Comparison of ENCODE assay signal across 15 cellular contexts in the genomic region with DNA sequence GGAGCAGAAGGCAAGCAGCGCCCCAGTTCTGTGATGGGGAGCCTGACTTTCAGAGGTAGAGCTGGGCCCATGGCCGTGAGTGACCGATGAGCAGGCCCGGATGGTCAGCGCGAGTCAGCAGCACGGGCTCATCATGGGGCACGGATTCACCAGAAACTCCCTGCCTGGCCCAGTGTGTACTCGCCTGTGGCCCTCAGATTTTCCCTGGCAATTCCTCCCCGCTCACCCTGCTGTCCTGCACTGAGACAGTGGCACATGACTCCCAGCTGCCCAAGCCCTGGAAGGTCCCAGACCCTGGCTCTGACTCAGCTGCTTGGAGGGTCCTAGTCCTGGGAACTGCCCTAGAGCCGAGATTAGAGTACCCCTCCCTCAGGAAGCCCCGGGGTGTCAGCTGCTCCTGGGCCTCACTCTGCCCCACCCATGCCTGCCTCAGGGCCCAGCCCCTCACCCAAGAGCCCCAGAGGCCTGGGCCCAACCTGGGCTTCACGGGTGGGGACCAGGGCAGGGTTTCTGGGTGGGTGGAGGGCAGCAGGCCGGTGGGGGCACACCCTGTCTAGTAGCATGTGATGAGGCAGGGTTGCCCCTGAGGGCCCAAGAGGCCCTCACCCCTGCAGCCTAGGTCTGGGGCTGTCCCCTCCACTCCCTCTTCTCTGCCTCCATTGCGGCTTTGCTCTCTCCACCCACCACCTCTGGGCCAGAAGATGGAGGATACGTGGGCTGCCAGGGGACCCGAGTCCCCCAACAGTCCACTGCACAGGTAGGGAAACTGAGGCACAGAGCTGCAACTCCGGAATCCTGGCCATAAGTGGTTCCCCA. TPM values are rescaled to one million over a fixed set of nuclear protein-coding genes. Genes with fewer than 3 reads are reported as not detected.
DNase-seq lines count a peak whose midpoint lies in the region; TF ChIP-seq lines count a peak whose summit lies in the region.
"Had no signal": no experiment of that assay in that cellular context is flagged by ENCODE, and none has a peak within 500 bp of the region (broad histone marks: within the 10 kb centered on the region; RNA-seq: fewer than 3 reads in every experiment).

No MANE protein-coding gene starts in this region.

- H3K9me3 ChIP-seq in HEK293 (ENCODE audit: control insufficient read depth, insufficient read depth, low read depth, low read length) = no peaks in the 10 kb centered on the region
- no peaks in the 10 kb centered on the region for H3K9me3 ChIP-seq in ascending aorta
- H3K9me3 ChIP-seq in left ventricle myocardium inferior (replicated peaks) = no peaks in the 10 kb centered on the region
- H3K9me3 ChIP-seq in skeletal muscle tissue (ENCODE audit: control insufficient read depth in 3 of 3, low read length in 3 of 3) = no peaks in the 10 kb centered on the region
- H3K9me3 ChIP-seq in BE2C = no peaks in the 10 kb centered on the region
- H3K9me3 ChIP-seq: ovary had no signal

- CTCF ChIA-PET in HEK293 (lab: Yijun Ruan, JAX) = interaction anchor here (0.6 kb wide), 1 partner anchor 369 kb away, joined by 3 read pairs; no protein-coding TSS in a partner anchor
- CTCF ChIA-PET in activated CD4-positive, alpha-beta memory T cell treated with anti-CD3 and anti-CD28 coated beads, Interleukin-2, amount 10 ng/mL, durations not matched to agents 7 days and 5 days (lab: Charles Lee) = interaction anchor here (1.8 kb wide), 1 partner anchor 19 kb away, joined by 6 read pairs; no protein-coding TSS in a partner anchor

- H3K4me1 Mint-ChIP-seq in activated CD4-positive, alpha-beta memory T cell treated with anti-CD3 and anti-CD28 coated beads, Interleukin-2, amount 10 ng/mL, durations not matched to agents 7 days and 5 days = no peaks in the 10 kb centered on the region

- TF ChIP-seq CTCF in HEK293 (tag by site-specific recombination; IDR thresholded peaks at IDR 0.05) = no peak
- no peak for TF ChIP-seq CTCF in ascending aorta (IDR thresholded peaks at IDR 0.05)
- TF ChIP-seq CTCF in left ventricle myocardium inferior (IDR thresholded peaks at IDR 0.05; ENCODE audit: borderline replicate concordance) = no peak
- no peak for TF ChIP-seq CTCF in BE2C (IDR thresholded peaks at IDR 0.05; ENCODE audit: low read depth, low read length)

- DNase-seq in ascending aorta (ENCODE audit: low spot score in 2 of 2) (no peak), left ventricle myocardium inferior (no peak), BE2C (no peak), superior temporal gyrus (ENCODE audit: extremely low spot score) (no peak), UCSD-AML1 (lab: John Stamatoyannopoulos, UW; ENCODE audit: unreplicated experiment) (no peak)
- no peak for DNase-seq in activated CD4-positive, alpha-beta memory T cell treated with anti-CD3 and anti-CD28 coated beads, Interleukin-2, amount 10 ng/mL, durations not matched to agents 7 days and 5 days
- DNase-seq: activated naive CD4-positive, alpha-beta T cell treated with Interleukin-2 at 50 U/mL for 16 hours; C1 segment of cervical spinal cord; GDM1; NCI-H2081 treated with DMSO at 0.1 percent for 48 hours; SHP77 had no signal

- H3K4me3 Mint-ChIP-seq in activated CD4-positive, alpha-beta memory T cell treated with anti-CD3 and anti-CD28 coated beads, Interleukin-2, amount 10 ng/mL, durations not matched to agents 7 days and 5 days = no peak overlapping the region

- 0 out of 2 replicates have a peak, but pooled peaks cover 5% of the 10 kb centered on the region for H3K4me1 ChIP-seq in HEK293 (ENCODE audit: control insufficient read depth, insufficient read depth, low read length)
- peaks cover 33% of the 10 kb centered on the region in 2 donors for H3K4me1 ChIP-seq in ascending aorta
- peaks cover 45% of the 10 kb centered on the region for H3K4me1 ChIP-seq in left ventricle myocardium inferior
- peaks cover 36 to 46% (median 42%) of the 10 kb centered on the region in 3 donors for H3K4me1 ChIP-seq in skeletal muscle tissue (ENCODE audit: control insufficient read depth in 3 of 3, insufficient read depth in 3 of 3, low read length in 3 of 3)
- peaks cover 7% of the 10 kb centered on the region for H3K4me1 ChIP-seq in BE2C

- no peak overlapping the region for H3K4me3 ChIP-seq in HEK293 (ENCODE audit: low read depth, low read length)
- no peak overlapping the region for H3K4me3 ChIP-seq in ascending aorta
- H3K4me3 ChIP-seq in left ventricle myocardium inferior = no peak overlapping the region
- H3K4me3 ChIP-seq in skeletal muscle tissue (ENCODE audit: low read length in 3 of 3) = no peak overlapping the region
- H3K4me3 ChIP-seq in BE2C (ENCODE audit: low read depth, low read length) = no peak overlapping the region
- H3K4me3 ChIP-seq: ovary had no signal

- peak overlapping the region in 1 of 3 donors; percentile 33 for H3K9ac ChIP-seq in skeletal muscle tissue (ENCODE audit: low read depth in 1 of 3, low read length in 3 of 3)

- H3K27ac Mint-ChIP-seq in activated CD4-positive, alpha-beta memory T cell treated with anti-CD3 and anti-CD28 coated beads, Interleukin-2, amount 10 ng/mL, durations not matched to agents 7 days and 5 days = no peak overlapping the region

- H3K27me3 ChIP-seq in ascending aorta (no peaks in the 10 kb centered on the region), left ventricle myocardium inferior (ENCODE audit: low read depth) (no peaks in the 10 kb centered on the region), skeletal muscle tissue (ENCODE audit: control insufficient read depth in 3 of 3, insufficient read depth in 3 of 3, low read length in 3 of 3) (no peaks in the 10 kb centered on the region), BE2C (no peaks in the 10 kb centered on the region)
- H3K27me3 ChIP-seq: ovary had no signal

- H3K36me3 ChIP-seq in HEK293 (ENCODE audit: control insufficient read depth in 2 of 2, insufficient read depth in 1 of 2, low read length in 2 of 2) = peaks cover 0 to 9% of the 10 kb centered on the region in 2 experiments; a peak in 1 of 3 replicates
- peaks cover 9 to 19% of the 10 kb centered on the region in 2 donors for H3K36me3 ChIP-seq in ascending aorta
- H3K36me3 ChIP-seq in left ventricle myocardium inferior = peaks cover 23% of the 10 kb centered on the region
- H3K36me3 ChIP-seq in skeletal muscle tissue (ENCODE audit: control insufficient read depth in 3 of 3, insufficient read depth in 3 of 3, low read length in 3 of 3) = peaks cover 4 to 11% (median 8%) of the 10 kb centered on the region in 3 donors
- H3K36me3 ChIP-seq in BE2C = peaks cover 36% of the 10 kb centered on the region
- H3K36me3 ChIP-seq: ovary had no signal

- no peak overlapping the region for H3K27ac ChIP-seq in HEK293 (ENCODE audit: extremely low read depth, low read depth, low read length)
- H3K27ac ChIP-seq in ascending aorta = peak overlapping the region; percentile 57 to 83
- H3K27ac ChIP-seq in left ventricle myocardium inferior (replicated peaks) = peak overlapping the region; percentile 84
- H3K27ac ChIP-seq in skeletal muscle tissue (ENCODE audit: low read depth, low read length) = peak overlapping the region; percentile 84
- H3K27ac ChIP-seq: HL-60 had no signal

- no peaks in the 10 kb centered on the region for H3K36me3 Mint-ChIP-seq in activated CD4-positive, alpha-beta memory T cell treated with anti-CD3 and anti-CD28 coated beads, Interleukin-2, amount 10 ng/mL, durations not matched to agents 7 days and 5 days (ENCODE audit: low read depth)

- intact Hi-C loops in ascending aorta (cut with DNase I) = no loop called here
- intact Hi-C loops in left ventricle myocardium inferior (cut with micrococcal nuclease) = no loop called here

- H3K27me3 Mint-ChIP-seq in activated CD4-positive, alpha-beta memory T cell treated with anti-CD3 and anti-CD28 coated beads, Interleukin-2, amount 10 ng/mL, durations not matched to agents 7 days and 5 days = no peaks in the 10 kb centered on the region

- no peaks in the 10 kb centered on the region for H3K9me3 Mint-ChIP-seq in activated CD4-positive, alpha-beta memory T cell treated with anti-CD3 and anti-CD28 coated beads, Interleukin-2, amount 10 ng/mL, durations not matched to agents 7 days and 5 days

- POLR2A ChIA-PET in HEK293 (lab: Yijun Ruan, JAX) = interaction anchor here (0.6 to 1.2 kb wide), 3 partner anchors 16 to 436 kb away, joined by 3 to 5 read pairs (median 4); no protein-coding TSS in a partner anchor
- POLR2A ChIA-PET in activated CD4-positive, alpha-beta memory T cell treated with anti-CD3 and anti-CD28 coated beads, Interleukin-2, amount 10 ng/mL, durations not matched to agents 7 days and 5 days (lab: Charles Lee) = interaction anchor here (1.3 kb wide), 1 partner anchor 9 kb away, joined by 3 read pairs; no protein-coding TSS in a partner anchor

TF ChIP-seq in HEK293, 187 proteins besides CTCF, POLR2A, EP300 and RAD21 (continues in another document):
- TF ChIP-seq ZNF558 (tag by site-specific recombination; IDR thresholded peaks at IDR 0.05) (no peak), ZNF202 (tag by site-specific recombination; IDR thresholded peaks at IDR 0.05; ENCODE audit: borderline replicate concordance) (no peak), ZNF600 (tag by site-specific recombination; IDR thresholded peaks at IDR 0.05) (0 out of 2 replicates have a peak, but pooled peaks have one; percentile 40), ZNF311 (tag by site-specific recombination; IDR thresholded peaks at IDR 0.05; ENCODE audit: borderline replicate concordance) (no peak), ZNF76 (tag by site-specific recombination; IDR thresholded peaks at IDR 0.05; ENCODE audit: borderline replicate concordance, low read depth) (no peak), ZNF24 (tag by site-specific recombination; IDR thresholded peaks at IDR 0.05) (no peak)

RNA-seq across cellular contexts. Expression of a gene that starts 8.4 kb away (rescaled TPM):
- total RNA-seq in ascending aorta (31.2 TPM), left ventricle myocardium inferior (5.9 TPM), skeletal muscle tissue (4.7 TPM)
- 137 TPM for polyA plus RNA-seq in BE2C (2012; ENCODE audit: insufficient read depth, insufficient read length, low read depth)
- total RNA-seq in activated CD4-positive, alpha-beta memory T cell treated with anti-CD3 and anti-CD28 coated beads, Interleukin-2, amount 10 ng/mL, durations not matched to agents 7 days and 5 days = 1 to 10 TPM; 4.5 to 5.1 TPM

RNA-seq across cellular contexts. Expression of a gene that starts 14.8 kb away (rescaled TPM):
- total RNA-seq in ascending aorta = 144 TPM
- 661 TPM for total RNA-seq in left ventricle myocardium inferior
- total RNA-seq in skeletal muscle tissue = 64.7 TPM
- polyA plus RNA-seq in BE2C (2012; ENCODE audit: insufficient read depth, insufficient read length, low read depth) = 1,667 TPM
- total RNA-seq in activated CD4-positive, alpha-beta memory T cell treated with anti-CD3 and anti-CD28 coated beads, Interleukin-2, amount 10 ng/mL, durations not matched to agents 7 days and 5 days = 1 to 10 TPM; 3.8 to 5.5 TPM

RNA-seq across cellular contexts. Expression of a gene that starts 25.1 kb away (rescaled TPM):
- total RNA-seq in ascending aorta = 7.1 TPM
- 16.7 TPM for total RNA-seq in left ventricle myocardium inferior
- 16.7 TPM for total RNA-seq in skeletal muscle tissue
- 54.9 TPM for polyA plus RNA-seq in BE2C (2012; ENCODE audit: insufficient read depth, insufficient read length, low read depth)
- total RNA-seq in activated CD4-positive, alpha-beta memory T cell treated with anti-CD3 and anti-CD28 coated beads, Interleukin-2, amount 10 ng/mL, durations not matched to agents 7 days and 5 days = 10 to 100 TPM; 29.1 to 29.9 TPM

RNA-seq across cellular contexts. Expression of a gene that starts 25.4 kb away (rescaled TPM):
- total RNA-seq in ascending aorta = 37.7 TPM
- 48.3 TPM for total RNA-seq in left ventricle myocardium inferior
- total RNA-seq in skeletal muscle tissue = 28.2 TPM
- 43.8 TPM for polyA plus RNA-seq in BE2C (2012; ENCODE audit: insufficient read depth, insufficient read length, low read depth)
- total RNA-seq in activated CD4-positive, alpha-beta memory T cell treated with anti-CD3 and anti-CD28 coated beads, Interleukin-2, amount 10 ng/mL, durations not matched to agents 7 days and 5 days = 10 to 100 TPM; 27.5 to 31.0 TPM

Comparison
In these comparisons a context has a peak if more than half of its experiments do, and no peak if none do; other contexts are left out.
1. RNA of a gene that starts 14.8 kb away (total RNA-seq): 661 TPM in left ventricle myocardium inferior (single experiment), 144 TPM in ascending aorta (single experiment) and 64.7 TPM in skeletal muscle tissue (single experiment); 3.8 to 5.5 TPM in activated CD4-positive, alpha-beta memory T cell treated with anti-CD3 and anti-CD28 coated beads, Interleukin-2, amount 10 ng/mL, durations not matched to agents 7 days and 5 days; every median in the first group is over 10 times any median in the second.